In the genomic region with DNA sequence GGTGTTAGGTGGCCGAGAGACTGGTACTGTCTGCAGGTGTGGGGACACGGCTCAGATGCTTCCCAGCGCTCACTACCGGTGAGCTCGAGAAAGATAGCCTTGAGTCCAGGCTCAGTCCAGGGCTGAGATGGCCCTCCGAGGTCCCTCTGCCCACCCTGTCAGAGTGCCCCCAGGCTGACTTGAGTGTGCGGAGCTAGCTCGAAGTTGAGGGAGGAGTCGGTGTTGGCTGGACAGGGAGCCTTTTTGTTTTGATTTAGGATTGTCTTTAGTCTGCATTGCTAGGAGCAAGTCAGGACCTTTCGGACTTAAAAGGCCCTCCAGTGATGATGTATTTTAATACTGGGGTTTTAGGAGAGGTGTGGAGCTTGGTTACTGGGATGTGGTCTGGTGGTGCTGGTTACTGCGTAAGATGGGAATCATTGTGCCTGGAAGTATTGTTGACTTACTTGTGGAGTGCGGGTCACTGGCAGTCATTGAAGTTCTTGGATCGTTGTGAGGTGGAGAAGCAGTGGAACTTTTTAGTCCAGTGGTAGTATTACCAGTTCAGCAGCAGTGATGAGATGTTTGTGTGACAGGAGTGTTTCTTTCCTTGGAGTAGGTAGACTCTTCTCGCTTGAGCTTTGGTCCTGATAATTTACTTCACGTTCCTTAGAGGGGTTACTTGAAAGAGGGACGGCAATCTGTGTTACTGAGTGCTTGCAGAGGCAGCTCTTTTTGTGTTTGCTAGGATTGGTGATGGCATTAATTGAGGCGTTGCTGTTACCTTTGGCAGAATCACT, we compare ENCODE assay signal across 8 cellular contexts. TPM values are rescaled to one million over a fixed set of nuclear protein-coding genes. Genes with fewer than 3 reads are reported as not detected.
DNase-seq lines count a peak whose midpoint lies in the region; ATAC-seq, FAIRE-seq and TF ChIP-seq lines count a peak whose summit lies in the region.

No MANE protein-coding gene starts in this region.

- H3K9ac ChIP-seq in BLaER1 treated with 17β-estradiol and CSF1 and Interleukin-3, amounts not matched to agents 10 nM and 100 nM, result peak overlapping the region; percentile 81 to 92 (median 87)

- peak; percentile 43 for DNase-seq in fibroblast of villous mesenchyme (ENCODE audit: low read depth)
- DNase-seq in pancreas, result no peak
- no peak for DNase-seq in SIG-M5 (lab: John Stamatoyannopoulos, UW)

- intact Hi-C loops in pancreas (cut with DNase I), result no loop called here

- WGBS in pancreas, 2 donors, result 3 to 4% methylated on average over 17 of the region's 17 CpGs

- peak overlapping the region; percentile 55 to 89 (median 81) for H3K27ac ChIP-seq in BLaER1 treated with 17β-estradiol and CSF1 and Interleukin-3, amounts not matched to agents 10 nM and 100 nM
- H3K27ac ChIP-seq in VCaP (peak overlapping the region; percentile 85), pancreas (peak overlapping the region; percentile 76 to 84 (median 80))

- H3K27me3 ChIP-seq in BLaER1 treated with 17β-estradiol and CSF1 and Interleukin-3, amounts not matched to agents 10 nM and 100 nM, result no peaks in the 10 kb centered on the region
- H3K27me3 ChIP-seq in pancreas, result no peaks in the 10 kb centered on the region

- H3K4me1 ChIP-seq in BLaER1 treated with 17β-estradiol and CSF1 and Interleukin-3, amounts not matched to agents 10 nM and 100 nM, result peaks cover 22 to 29% (median 26%) of the 10 kb centered on the region in 10 experiments
- H3K4me1 ChIP-seq in pancreas, result peaks cover 0 to 6% (median 6%) of the 10 kb centered on the region in 3 donors

- H4K20me1 ChIP-seq in BLaER1 treated with 17β-estradiol and CSF1 and Interleukin-3, amounts not matched to agents 10 nM and 100 nM, result no peaks in the 10 kb centered on the region

- peaks cover 0 to 20% (median 8%) of the 10 kb centered on the region in 11 experiments; a peak in 12 of 22 replicates for H3K36me3 ChIP-seq in BLaER1 treated with 17β-estradiol and CSF1 and Interleukin-3, amounts not matched to agents 10 nM and 100 nM
- no peaks in the 10 kb centered on the region for H3K36me3 ChIP-seq in pancreas

- peaks cover 0 to 15% (median 0%) of the 10 kb centered on the region in 11 experiments; a peak in 5 of 22 replicates for H3K9me3 ChIP-seq in BLaER1 treated with 17β-estradiol and CSF1 and Interleukin-3, amounts not matched to agents 10 nM and 100 nM (replicated peaks in 1 of 11)
- H3K9me3 ChIP-seq in pancreas, result no peaks in the 10 kb centered on the region

- peak overlapping the region; percentile 75 to 89 (median 85) for H3K4me2 ChIP-seq in BLaER1 treated with 17β-estradiol and CSF1 and Interleukin-3, amounts not matched to agents 10 nM and 100 nM

- TF ChIP-seq CTCF in VCaP (conservative IDR thresholded peaks at IDR 0.05) (peak; percentile 17), fibroblast of villous mesenchyme (IDR thresholded peaks at IDR 0.05; ENCODE audit: insufficient read depth, low read depth, low read length) (no peak), pancreas (IDR thresholded peaks at IDR 0.05) (no peak)

- no peak for FAIRE-seq in pancreas (lab: Jason Lieb, UNC)

- peak overlapping the region; percentile 79 to 98 (median 90) for H3K4me3 ChIP-seq in BLaER1 treated with 17β-estradiol and CSF1 and Interleukin-3, amounts not matched to agents 10 nM and 100 nM
- peak overlapping the region; percentile 97 for H3K4me3 ChIP-seq in fibroblast of villous mesenchyme (ENCODE audit: low read depth, low read length)
- peak overlapping the region; percentile 66 to 83 (median 74) for H3K4me3 ChIP-seq in pancreas

- ATAC-seq in HG02943 (IDR thresholded peaks at IDR 0.05; ENCODE audit: low read depth, unreplicated experiment) (peak; percentile 1), pancreas (peak in 3 of 4 donors; percentile 2 to 13 (median 8)), HG03460 (IDR thresholded peaks at IDR 0.05; ENCODE audit: unreplicated experiment) (no peak), GM18907 (IDR thresholded peaks at IDR 0.05; ENCODE audit: unreplicated experiment) (no peak)

RNA-seq across cellular contexts. Expression of gene KIAA1328, which starts 0.6 kb away (rescaled TPM):
- total RNA-seq in fibroblast of villous mesenchyme (6.0 and 7.7 TPM in 2 replicates), pancreas (1 to 10 TPM; 2.3 to 5.2 (median 4.1) TPM)
- 1 to 10 TPM; 2.1 to 3.0 TPM for polyA plus RNA-seq in pancreas

RNA-seq across cellular contexts. Expression of gene TPGS2, which starts 0.7 kb away (rescaled TPM):
- 91.5 and 98.0 TPM in 2 replicates for total RNA-seq in fibroblast of villous mesenchyme
- 10 to 100 TPM; 16.6 to 44.6 (median 30.0) TPM for total RNA-seq in pancreas
- polyA plus RNA-seq in pancreas, result 10 to 100 TPM; 18.5 to 26.8 TPM

Comparison
In these comparisons a context has a peak if more than half of its experiments do, and no peak if none do; other contexts are left out.
1. ATAC-seq: peak in HG02943 (single experiment) and pancreas (3 of 4); none in HG03460 (single experiment) and GM18907 (single experiment).
2. Peak in every context shown above with its lines, with median percentiles within 50 percentile points of each other: H3K27ac ChIP-seq and H3K4me3 ChIP-seq.